1 cellular context compared by ENCODE assay signal in genomic region chr3:47225310-47225906, GRCh38.
TF ChIP-seq lines count a peak whose summit lies in the region.

No MANE protein-coding gene starts in this region.

TF ChIP-seq in K562, 482 proteins besides CTCF, POLR2A, EP300 and RAD21 (continues in another document):
- TF ChIP-seq SMAD4 (CRISPR knock-in tag; conservative IDR thresholded peaks at IDR 0.05) (peak; percentile 82), MYC (IDR thresholded peaks at IDR 0.05; ENCODE audit: low read depth, low read length) (0 out of 2 replicates have a peak, but pooled peaks have one; percentile 32), MYC (CRISPR knock-in tag; IDR thresholded peaks at IDR 0.05; ENCODE audit: borderline replicate concordance, low read depth) (0 out of 2 replicates have a peak, but pooled peaks have one; percentile 53), TSHZ1 (CRISPR knock-in tag; IDR thresholded peaks at IDR 0.05) (peak; percentile 77), NR2C2 (CRISPR knock-in tag; IDR thresholded peaks at IDR 0.05) (no peak), NR2C2 (tag; IDR thresholded peaks at IDR 0.05) (peak; percentile 70; the same call in 1 of the 2 replicates), SRSF1 (IDR thresholded peaks at IDR 0.05; ENCODE audit: low read depth, low read length) (no peak), ATF4 (CRISPR knock-in tag; IDR thresholded peaks at IDR 0.05) (peak; percentile 86), ZBTB17 (CRISPR knock-in tag; IDR thresholded peaks at IDR 0.05) (peak; percentile 89), ZNF395 (CRISPR knock-in tag; IDR thresholded peaks at IDR 0.05) (peak; percentile 75; the same call in 1 of the 2 replicates), NR2C1 (IDR thresholded peaks at IDR 0.05) (no peak; the same call in 1 of the 2 replicates), NR2C1 (tag; IDR thresholded peaks at IDR 0.05) (peak; percentile 69), MLX (CRISPR knock-in tag; conservative IDR thresholded peaks at IDR 0.05) (no peak), HBP1 (CRISPR knock-in tag; IDR thresholded peaks at IDR 0.05) (peak; percentile 69; the same call in 1 of the 2 replicates), ZNF766 (CRISPR knock-in tag; conservative IDR thresholded peaks at IDR 0.05) (peak; percentile 86), BCL6 (CRISPR knock-in tag; IDR thresholded peaks at IDR 0.05) (peak; percentile 54; the same call in 1 of the 2 replicates), ELF2 (CRISPR knock-in tag; IDR thresholded peaks at IDR 0.05) (peak; percentile 72; the same call in 1 of the 2 replicates), ETV1 (tag; conservative IDR thresholded peaks at IDR 0.05; ENCODE audit: low read depth) (peak; percentile 35; the same call in 1 of the 2 replicates), ZNF586 (CRISPR knock-in tag; conservative IDR thresholded peaks at IDR 0.05) (no peak), ZNF324 (CRISPR knock-in tag; IDR thresholded peaks at IDR 0.05) (no peak), MAZ (CRISPR knock-in tag; conservative IDR thresholded peaks at IDR 0.05 in 1 of 2, IDR thresholded peaks at IDR 0.05 in 1 of 2) (peak in 1 of 2 experiments; percentile 53; a peak in 2 of 4 replicates), KLF6 (CRISPR knock-in tag; IDR thresholded peaks at IDR 0.05; ENCODE audit: borderline replicate concordance) (peak; percentile 92), HMG20A (CRISPR knock-in tag; conservative IDR thresholded peaks at IDR 0.05) (no peak), ZBTB40 (IDR thresholded peaks at IDR 0.05) (peak; percentile 77), ZBTB40 (CRISPR knock-in tag; IDR thresholded peaks at IDR 0.05) (no peak), ATF3 (IDR thresholded peaks at IDR 0.05) (peak; percentile 55; the same call in 1 of the 2 replicates), ATF3 (CRISPR knock-in tag; conservative IDR thresholded peaks at IDR 0.05) (no peak), NFRKB (IDR thresholded peaks at IDR 0.05; ENCODE audit: low read depth) (0 out of 2 replicates have a peak, but pooled peaks have one; percentile 40), TCF7L2 (IDR thresholded peaks at IDR 0.05; ENCODE audit: low read depth, low read length) (no peak), CHCHD3 (CRISPR knock-in tag; IDR thresholded peaks at IDR 0.05) (no peak), SREBF2 (CRISPR knock-in tag; IDR thresholded peaks at IDR 0.05) (no peak), ZNF561 (CRISPR knock-in tag; conservative IDR thresholded peaks at IDR 0.05) (peak; percentile 74; the same call in 1 of the 2 replicates), C11orf30 (IDR thresholded peaks at IDR 0.05; ENCODE audit: low read depth) (no peak), CXXC5 (CRISPR knock-in tag; IDR thresholded peaks at IDR 0.05) (peak; percentile 63), ZNF589 (CRISPR knock-in tag; IDR thresholded peaks at IDR 0.05; ENCODE audit: low read depth) (peak; percentile 98), ZNF592 (IDR thresholded peaks at IDR 0.05) (0 out of 2 replicates have a peak, but pooled peaks have one; percentile 51)
